24 cellular contexts compared by ENCODE assay signal in the genomic region with DNA sequence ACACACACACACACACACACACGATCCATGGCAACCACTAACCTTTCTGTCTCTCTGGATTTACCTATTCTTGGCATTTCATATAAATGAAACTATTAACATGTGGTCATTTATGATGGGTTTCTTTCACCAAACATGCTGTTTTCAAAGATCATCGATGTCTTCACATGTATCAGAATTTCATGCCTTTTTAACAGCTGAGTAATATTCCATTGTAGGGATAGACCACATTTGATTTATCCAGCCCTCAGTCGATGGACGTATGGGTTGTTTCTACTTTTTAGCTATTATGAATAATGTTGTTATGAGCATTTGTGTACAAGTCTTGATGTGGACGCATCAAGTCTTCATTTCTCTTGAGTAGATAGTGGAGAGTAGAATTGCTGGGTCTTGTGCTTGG. TPM values are rescaled to one million over a fixed set of nuclear protein-coding genes. Genes with fewer than 3 reads are reported as not detected.
DNase-seq lines count a peak whose midpoint lies in the region; ATAC-seq, FAIRE-seq and TF ChIP-seq lines count a peak whose summit lies in the region.
"Had no signal": no experiment of that assay in that cellular context is flagged by ENCODE, and none has a peak within 500 bp of the region (broad histone marks: within the 10 kb centered on the region; RNA-seq: fewer than 3 reads in every experiment).

No MANE protein-coding gene starts in this region.

- no peak for TF ChIP-seq POLR2A in K562 (conservative IDR thresholded peaks at IDR 0.05)

- H3K4me3 Mint-ChIP-seq in progenitor cell of endocrine pancreas (ENCODE audit: low read depth), result no peak overlapping the region
- H3K4me3 Mint-ChIP-seq: CD14-positive monocyte; CD4-positive, alpha-beta T cell; CD8-positive, alpha-beta T cell had no signal

- H3K4me2 ChIP-seq in K562 (ENCODE audit: insufficient read depth, low read length), result no peak overlapping the region
- H3K4me2 ChIP-seq: BLaER1 had no signal

- H4K20me1 ChIP-seq in K562 (replicated peaks; ENCODE audit: control insufficient read depth, insufficient read depth, low read length), result peaks cover 4% of the 10 kb centered on the region; the same call in 1 of the 2 replicates
- H4K20me1 ChIP-seq: BLaER1 had no signal

- no peak for TF ChIP-seq EP300 in K562 (IDR thresholded peaks at IDR 0.05; ENCODE audit: low read length)

- DNase-seq in K562 (ENCODE audit: extremely low read depth in 1 of 4, low spot score in 3 of 4) (no peak), progenitor cell of endocrine pancreas (ENCODE audit: low spot score, unreplicated experiment) (no peak), CD1c-positive myeloid dendritic cell (ENCODE audit: extremely low spot score) (no peak), D341Med (ENCODE audit: low spot score) (no peak)
- DNase-seq: 8988T; ACHN; BE2C; C1 segment of cervical spinal cord; Caco-2; CD4-positive, alpha-beta T cell; CD8-positive, alpha-beta T cell; DMS 273 treated with DMSO at 0.1 percent for 48 hours; DMS153; DMS79; DND-41; EL; GDM1 had no signal

- no peaks in the 10 kb centered on the region for H3K79me2 ChIP-seq in K562 (ENCODE audit: control insufficient read depth, insufficient read depth, low read length)

- no peak for TF ChIP-seq RAD21 in K562 (CRISPR knock-in tag; conservative IDR thresholded peaks at IDR 0.05 in 1 of 2, IDR thresholded peaks at IDR 0.05 in 1 of 2)

- no peaks in the 10 kb centered on the region for H3K9me3 Mint-ChIP-seq in progenitor cell of endocrine pancreas (ENCODE audit: low read depth)
- H3K9me3 Mint-ChIP-seq: CD8-positive, alpha-beta T cell had no signal

- H3K9me1 ChIP-seq in K562 (ENCODE audit: control insufficient read depth, insufficient read depth, low read length), result no peaks in the 10 kb centered on the region

- POLR2A ChIA-PET in K562 (lab: Yijun Ruan, JAX), result interaction anchor here (0.6 kb wide), 1 partner anchor 213 kb away, joined by 3 read pairs; no protein-coding TSS in a partner anchor

- TF ChIP-seq CTCF in K562 (IDR thresholded peaks at IDR 0.05 in 2 of 3, conservative IDR thresholded peaks at IDR 0.05 in 1 of 3; ENCODE audit: insufficient read depth in 2 of 3, low read depth in 1 of 3, low read length in 3 of 3), result no peak
- TF ChIP-seq CTCF in progenitor cell of endocrine pancreas (IDR thresholded peaks at IDR 0.05; ENCODE audit: unreplicated experiment), result no peak

- WGBS in K562 (ENCODE audit: insufficient coverage, low coverage, missing lambda C conversion rate), result 3% methylated on average over 5 of the region's 5 CpGs

- CTCF ChIA-PET in K562 (lab: Yijun Ruan, JAX; ENCODE audit: low intra/inter-chr PET ratio), result no interaction called here

- H3K4me3 ChIP-seq in K562, result no peak overlapping the region
- H3K4me3 ChIP-seq: BLaER1, GM12878 had no signal

- peak overlapping the region; percentile 83 for H3K27ac Mint-ChIP-seq in progenitor cell of endocrine pancreas
- H3K27ac Mint-ChIP-seq: CD4-positive, alpha-beta T cell; CD8-positive, alpha-beta T cell had no signal

- no peak overlapping the region for H3K9ac ChIP-seq in K562 (ENCODE audit: insufficient read depth in 1 of 2, low read depth in 2 of 2, low read length in 2 of 2)
- H3K9ac ChIP-seq: BLaER1 had no signal

- peaks cover 35% of the 10 kb centered on the region for H3K27me3 Mint-ChIP-seq in progenitor cell of endocrine pancreas

- no peak for FAIRE-seq in K562 (lab: Jason Lieb, UNC)
- FAIRE-seq: A204.1, GM12878, GM12892, GM18507 had no signal

- no peak for ATAC-seq in K562
- ATAC-seq in GM19395 (IDR thresholded peaks at IDR 0.05; ENCODE audit: unreplicated experiment), result no peak
- ATAC-seq: CD8-positive, alpha-beta T cell had no signal

- H3K27ac ChIP-seq in K562 (ENCODE audit: extremely low read depth, low read depth, low read length), result no peak overlapping the region
- H3K27ac ChIP-seq: BLaER1 had no signal

- in situ Hi-C loops in K562 (cut with MboI), result no loop called here

- H3K9me3 ChIP-seq in K562 (replicated peaks; ENCODE audit: control insufficient read depth, insufficient read depth, low read depth, low read length), result no peaks in the 10 kb centered on the region
- H3K9me3 ChIP-seq: BE2C, BLaER1, Caco-2 had no signal

- peaks cover 0 to 13% of the 10 kb centered on the region in 2 experiments; a peak in 3 of 5 replicates for H3K27me3 ChIP-seq in K562 (ENCODE audit: control insufficient read depth in 2 of 2, insufficient read depth in 2 of 2, low read length in 2 of 2)
- H3K27me3 ChIP-seq: BE2C, BLaER1 had no signal

- no peak overlapping the region for H2AFZ ChIP-seq in K562 (ENCODE audit: low read depth, low read length)

- no TSS peak for BruUV-seq in K562 (replicated peaks; lab: Mats Ljungman, UMichigan)

- peaks cover 1% of the 10 kb centered on the region for H3K4me1 Mint-ChIP-seq in progenitor cell of endocrine pancreas (ENCODE audit: low read depth)
- H3K4me1 Mint-ChIP-seq: CD14-positive monocyte had no signal

- no peaks in the 10 kb centered on the region for H3K4me1 ChIP-seq in K562 (replicated peaks in 1 of 2; ENCODE audit: control insufficient read depth in 2 of 2, insufficient read depth in 2 of 2, low read length in 2 of 2)
- H3K4me1 ChIP-seq: BE2C, BLaER1, Caco-2 had no signal

- no peaks in the 10 kb centered on the region for H3K36me3 ChIP-seq in K562 (ENCODE audit: control insufficient read depth, insufficient read depth, low read length)
- H3K36me3 ChIP-seq: BE2C, BLaER1 had no signal

- no peaks in the 10 kb centered on the region for H3K36me3 Mint-ChIP-seq in progenitor cell of endocrine pancreas (ENCODE audit: insufficient read depth)
- H3K36me3 Mint-ChIP-seq: CD14-positive monocyte; CD8-positive, alpha-beta T cell had no signal

- intact Hi-C loops in K562 (cut with micrococcal nuclease), result no loop called here

TF ChIP-seq in K562, 482 proteins besides CTCF, POLR2A, EP300 and RAD21:
- TF ChIP-seq ARHGAP35 (IDR thresholded peaks at IDR 0.05; ENCODE audit: partially characterized antibody), result no peak
- TF ChIP-seq TCFL5 (CRISPR knock-in tag; conservative IDR thresholded peaks at IDR 0.05), result no peak
- 0 out of 4 replicates have a peak, but pooled peaks of 1 of the 2 experiments have one; percentile 22 for TF ChIP-seq KDM1A (IDR thresholded peaks at IDR 0.05)
- TF ChIP-seq POU5F1 (IDR thresholded peaks at IDR 0.05; ENCODE audit: borderline replicate concordance, low read depth, low read length, partially characterized antibody), result no peak
- peak; percentile 90 for TF ChIP-seq ZNF146 (CRISPR knock-in tag; IDR thresholded peaks at IDR 0.05; ENCODE audit: unreplicated experiment)
- TF ChIP-seq YY1 (IDR thresholded peaks at IDR 0.05; ENCODE audit: borderline replicate concordance in 1 of 3, control insufficient read depth in 1 of 3, extremely low read depth in 1 of 3, insufficient read depth in 3 of 3, insufficient read length in 1 of 3, insufficient replicate concordance in 2 of 3, low read depth in 1 of 3, low read length in 2 of 3), result no peak
- no peak for TF ChIP-seq ZNF23 (CRISPR knock-in tag; IDR thresholded peaks at IDR 0.05)
- peak; percentile 69 for TF ChIP-seq RBM25 (IDR thresholded peaks at IDR 0.05; ENCODE audit: low read depth, low read length, severe bottlenecking)
- TF ChIP-seq SRSF7 (optimal IDR thresholded peaks at IDR 0.05; ENCODE audit: low read depth, low read length), result no peak
- TF ChIP-seq ZNF436 (CRISPR knock-in tag; IDR thresholded peaks at IDR 0.05), result no peak

RNA-seq across cellular contexts. Expression of a gene that starts 56.5 kb away (rescaled TPM):
- total RNA-seq in K562 (2011; cell fraction: chromatin; rRNA removed; ENCODE audit: low replicate concordance), result 79.5 and 160 TPM in 2 replicates
- 90.1 and 97.0 TPM in 2 replicates for total RNA-seq in K562 (2011; cell fraction: nucleolus; rRNA removed)
- 76.8 and 77.1 TPM in 2 replicates for total RNA-seq in K562 (2011; cell fraction: nucleoplasm; rRNA removed)
- total RNA-seq in K562 (2014; rRNA removed) (28.5 and 38.9 TPM in 2 replicates), K562 (2014; rRNA removed; fragmentation: Illumina TruSeq; extraction: Trizol) (15.7 and 18.3 TPM in 2 replicates), K562 (2015; rRNA removed; fragmentation: Illumina TruSeq; extraction: Trizol) (18.3 and 18.5 TPM in 2 replicates), K562 (2021) (31.3 and 33.6 TPM in 2 replicates), progenitor cell of endocrine pancreas (28.1 and 33.3 TPM in 2 replicates)
- polyA plus RNA-seq in K562 (2011; rRNA removed) (28.1 and 41.9 TPM in 2 replicates), K562 (2014; fragmentation: Illumina TruSeq; extraction: Trizol) (18.8 and 24.2 TPM in 2 replicates), K562 (2014; fragmentation: Nextera tagmentation; extraction: Ambion mirVana) (1 to 10 TPM in 1 of 2 experiments, under 1 TPM in 1; 0.41 to 1.9 TPM), K562 (2014; rRNA removed) (23.1 and 25.8 TPM in 2 replicates)
- 36.4 and 59.2 TPM in 2 replicates for polyA plus RNA-seq in K562 (2011; cell fraction: cytosol; rRNA removed)
- polyA plus RNA-seq in K562 (2011; cell fraction: nucleus; rRNA removed), result 74.2 and 83.2 TPM in 2 replicates
- 27.7 and 36.8 TPM in 2 replicates for polyA plus RNA-seq in K562 (2012)
- 21.8 and 28.3 TPM in 2 replicates for polyA minus RNA-seq in K562 (2011; rRNA and poly(A)+ RNA removed)
- polyA minus RNA-seq in K562 (2011; cell fraction: cytosol; rRNA and poly(A)+ RNA removed), result 13.8 and 21.5 TPM in 2 replicates
- 24.4 and 38.3 TPM in 2 replicates for polyA minus RNA-seq in K562 (2011; cell fraction: nucleus; rRNA and poly(A)+ RNA removed)

RNA-seq across cellular contexts. Expression of a gene that starts 56.8 kb away (rescaled TPM):
- total RNA-seq in K562 (2011; cell fraction: chromatin; rRNA removed; ENCODE audit: low replicate concordance), result 78.3 and 122 TPM in 2 replicates
- total RNA-seq in K562 (2011; cell fraction: nucleolus; rRNA removed), result 64.2 and 65.9 TPM in 2 replicates
- total RNA-seq in K562 (2011; cell fraction: nucleoplasm; rRNA removed), result 65.3 and 66.3 TPM in 2 replicates
- total RNA-seq in K562 (2014; rRNA removed) (71.0 and 73.4 TPM in 2 replicates), K562 (2014; rRNA removed; fragmentation: Illumina TruSeq; extraction: Trizol) (37.5 and 39.5 TPM in 2 replicates), K562 (2015; rRNA removed; fragmentation: Illumina TruSeq; extraction: Trizol) (53.4 and 56.1 TPM in 2 replicates), K562 (2021) (63.9 and 70.5 TPM in 2 replicates), progenitor cell of endocrine pancreas (35.3 and 39.3 TPM in 2 replicates)
- polyA plus RNA-seq in K562 (2011; rRNA removed) (46.2 and 52.8 TPM in 2 replicates), K562 (2014; fragmentation: Illumina TruSeq; extraction: Trizol) (30.6 and 48.2 TPM in 2 replicates), K562 (2014; fragmentation: Nextera tagmentation; extraction: Ambion mirVana) (10 to 100 TPM in 1 of 2 experiments, 1 to 10 TPM in 1; 9.5 to 21.1 TPM), K562 (2014; rRNA removed) (75.0 and 76.1 TPM in 2 replicates)
- 45.2 and 45.3 TPM in 2 replicates for polyA plus RNA-seq in K562 (2011; cell fraction: cytosol; rRNA removed)
- 64.4 and 74.5 TPM in 2 replicates for polyA plus RNA-seq in K562 (2011; cell fraction: nucleus; rRNA removed)
- 75.8 and 92.9 TPM in 2 replicates for polyA plus RNA-seq in K562 (2012)
- polyA minus RNA-seq in K562 (2011; rRNA and poly(A)+ RNA removed), result 37.7 and 38.3 TPM in 2 replicates
- polyA minus RNA-seq in K562 (2011; cell fraction: cytosol; rRNA and poly(A)+ RNA removed), result 19.1 and 29.5 TPM in 2 replicates
- polyA minus RNA-seq in K562 (2011; cell fraction: nucleus; rRNA and poly(A)+ RNA removed), result 18.6 and 31.8 TPM in 2 replicates
